18 cellular contexts compared by ENCODE assay signal in genomic region chr5:81558188-81558587, GRCh38.
"Had no signal": no experiment of that assay in that cellular context is flagged by ENCODE, and none has a peak within 500 bp of the region (broad histone marks: within the 10 kb centered on the region; RNA-seq: fewer than 3 reads in every experiment).

No MANE protein-coding gene starts in this region.

- H3K27ac ChIP-seq: epithelial cell of prostate, esophagus muscularis mucosa, gastrocnemius medialis, right atrium auricular region, sigmoid colon, skin epidermis had no signal

- DNase-seq: cortex of kidney; effector memory CD4-positive, alpha-beta T cell; gastrocnemius medialis; glutamatergic neuron; islet precursor cell; mammary epithelial cell; mucosa of descending colon; naive thymus-derived CD8-positive, alpha-beta T cell; posterior cingulate gyrus; sigmoid colon; stimulated activated naive CD4-positive, alpha-beta T cell treated with Interleukin-2 at 50 U/mL for 16 hours; trophoblast cell had no signal

- H3K4me3 ChIP-seq: esophagus muscularis mucosa, gastrocnemius medialis, mucosa of descending colon, right atrium auricular region, sigmoid colon, skin epidermis had no signal

- H3K27ac Mint-ChIP-seq: naive thymus-derived CD8-positive, alpha-beta T cell had no signal

- H3K9me3 ChIP-seq: esophagus muscularis mucosa, gastrocnemius medialis, mucosa of descending colon, right atrium auricular region, sigmoid colon had no signal

- ATAC-seq: gastrocnemius medialis; left lobe of liver; mucosa of descending colon; naive thymus-derived CD8-positive, alpha-beta T cell had no signal

- H3K27me3 ChIP-seq: esophagus muscularis mucosa, gastrocnemius medialis, right atrium auricular region, sigmoid colon had no signal

- H3K36me3 ChIP-seq: esophagus muscularis mucosa, gastrocnemius medialis, right atrium auricular region, sigmoid colon had no signal

- H3K9me3 Mint-ChIP-seq: neural crest cell had no signal

- H3K27me3 Mint-ChIP-seq: naive thymus-derived CD8-positive, alpha-beta T cell had no signal

- H3K4me3 Mint-ChIP-seq: naive thymus-derived CD8-positive, alpha-beta T cell; neural crest cell had no signal
